In the genomic region with DNA sequence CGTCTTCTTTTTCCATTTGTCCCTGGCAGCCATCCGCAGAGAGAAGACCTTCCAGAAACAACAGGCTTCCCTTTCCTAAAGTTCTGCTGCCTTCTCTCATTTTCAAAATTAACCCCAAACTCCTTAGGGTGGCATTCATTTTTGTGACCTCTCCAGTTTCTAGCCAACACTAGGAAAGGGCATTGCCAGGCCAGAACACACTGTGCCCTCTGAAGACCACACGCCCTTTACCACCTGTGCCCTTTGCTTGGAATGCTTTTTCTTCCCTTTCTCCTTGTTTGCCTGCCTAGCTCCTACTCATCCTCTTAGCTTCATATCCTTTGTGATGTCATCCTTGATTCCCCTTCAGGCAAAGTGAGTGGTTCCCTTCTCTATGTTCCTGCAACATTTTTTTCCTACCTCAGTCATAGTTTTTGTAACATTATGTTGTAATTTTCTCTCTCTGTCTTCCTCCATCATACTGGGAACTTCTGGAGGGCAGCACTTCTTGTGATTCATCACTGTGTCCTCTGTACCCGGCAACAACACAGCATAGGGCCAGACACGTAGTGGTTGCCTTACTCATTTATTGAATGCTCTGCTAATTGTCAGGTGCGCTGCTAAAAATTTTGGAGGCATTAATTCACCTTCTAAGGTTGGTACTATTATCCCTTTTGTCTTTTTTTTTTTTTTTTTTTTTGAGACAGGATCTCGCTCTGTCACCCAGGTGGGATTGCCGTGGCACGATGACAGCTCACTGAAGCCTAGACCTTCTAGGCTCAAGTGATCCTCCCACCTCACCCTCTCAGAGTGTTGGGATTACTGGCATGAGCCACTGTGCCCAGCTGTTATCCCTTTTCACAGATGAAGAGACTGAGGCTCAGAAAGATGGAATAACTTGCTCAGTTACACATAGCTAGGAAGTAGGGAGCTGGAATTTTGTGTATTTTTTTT, we compare ENCODE assay signal across 6 cellular contexts. TPM values are rescaled to one million over a fixed set of nuclear protein-coding genes. Genes with fewer than 3 reads are reported as not detected.
DNase-seq lines count a peak whose midpoint lies in the region; ATAC-seq and TF ChIP-seq lines count a peak whose summit lies in the region.

No MANE protein-coding gene starts in this region.

- H3K27ac Mint-ChIP-seq in Calu3 (ENCODE audit: unreplicated experiment): peak overlapping the region; percentile 87
- H3K27ac Mint-ChIP-seq in activated B cell treated with CpG ODN at 0.5 μM for 24 hours: peak overlapping the region; percentile 85

- no peak for TF ChIP-seq RAD21 in liver (IDR thresholded peaks at IDR 0.05)

- peaks cover 10 to 30% (median 20%) of the 10 kb centered on the region in 4 donors for H3K4me1 ChIP-seq in liver (ENCODE audit: control insufficient read depth in 4 of 4, insufficient read depth in 4 of 4, low read length in 3 of 4)

- H3K9me3 ChIP-seq in liver (ENCODE audit: control insufficient read depth in 4 of 4, low read length in 3 of 4): no peaks in the 10 kb centered on the region

- TF ChIP-seq CTCF in Calu3 (IDR thresholded peaks at IDR 0.05; ENCODE audit: unreplicated experiment): no peak
- TF ChIP-seq CTCF in activated B cell treated with CpG ODN at 0.5 μM for 24 hours (IDR thresholded peaks at IDR 0.05): no peak
- no peak for TF ChIP-seq CTCF in liver (IDR thresholded peaks at IDR 0.05; ENCODE audit: low read depth, low read length, missing input control)

- H3K27me3 Mint-ChIP-seq in Calu3 (ENCODE audit: unreplicated experiment) (no peaks in the 10 kb centered on the region), activated B cell treated with CpG ODN at 0.5 μM for 24 hours (no peaks in the 10 kb centered on the region)

- H3K36me3 ChIP-seq in liver (ENCODE audit: control insufficient read depth in 4 of 4, insufficient read depth in 3 of 4, low read depth in 1 of 4, low read length in 3 of 4): peaks cover 5 to 23% (median 19%) of the 10 kb centered on the region in 4 donors

- 56% methylated on average over 9 of the region's 9 CpGs for WGBS in liver

- peak overlapping the region; percentile 93 for H3K9ac ChIP-seq in liver (ENCODE audit: low read depth in 1 of 2, low read length in 2 of 2)

- H3K27me3 ChIP-seq in liver (ENCODE audit: control insufficient read depth in 4 of 4, insufficient read depth in 4 of 4, low read length in 3 of 4): no peaks in the 10 kb centered on the region

- H3K4me1 Mint-ChIP-seq in Calu3 (ENCODE audit: low read depth, unreplicated experiment) (peaks cover 25% of the 10 kb centered on the region), activated B cell treated with CpG ODN at 0.5 μM for 24 hours (peaks cover 22% of the 10 kb centered on the region)

- CTCF ChIA-PET in Calu3 (lab: Charles Lee) (interaction anchor here (0.8 to 2.1 kb wide), 5 partner anchors 11 to 333 kb away, joined by 3 to 30 read pairs (median 10); a partner anchor contains a TSS), activated B cell treated with CpG ODN at 0.5 μM for 24 hours (lab: Charles Lee) (interaction anchor here (1.0 to 1.4 kb wide), 2 partner anchors 24 to 134 kb away, joined by 3 to 7 read pairs; a partner anchor contains a TSS)

- ATAC-seq in activated B cell treated with CpG ODN at 0.5 μM for 24 hours (ENCODE audit: low read depth) (no peak), HG03196 (IDR thresholded peaks at IDR 0.05; ENCODE audit: unreplicated experiment) (no peak)

- intact Hi-C loops in Calu3 (cut with micrococcal nuclease; ENCODE audit: unreplicated experiment): no loop called here
- intact Hi-C loops in activated B cell treated with CpG ODN at 0.5 μM for 24 hours (cut with micrococcal nuclease): loop anchor here (5.0 to 10.0 kb wide), 3 partner anchors 59 to 216 kb away; a partner anchor contains a TSS

- peak overlapping the region; percentile 86 to 94 (median 94) for H3K4me3 ChIP-seq in liver (ENCODE audit: low read depth in 1 of 3, low read length in 3 of 3)

- peaks cover 90% of the 10 kb centered on the region for H3K36me3 Mint-ChIP-seq in Calu3 (ENCODE audit: insufficient read depth, unreplicated experiment)
- H3K36me3 Mint-ChIP-seq in activated B cell treated with CpG ODN at 0.5 μM for 24 hours (ENCODE audit: low read depth): peaks cover 49% of the 10 kb centered on the region

- DNase-seq in Calu3 (no peak), activated B cell treated with CpG ODN at 0.5 μM for 24 hours (no peak), NCI-H2081 (lab: John Stamatoyannopoulos, UW) (no peak), NCI-H1436 treated with DMSO at 0.1 percent for 48 hours (lab: John Stamatoyannopoulos, UW) (no peak)

- H3K9me3 Mint-ChIP-seq in Calu3 (ENCODE audit: low read depth, unreplicated experiment): no peaks in the 10 kb centered on the region
- H3K9me3 Mint-ChIP-seq in activated B cell treated with CpG ODN at 0.5 μM for 24 hours: no peaks in the 10 kb centered on the region

- TSS peak; percentile 47 for BruUV-seq in Calu3 (replicated peaks; lab: Mats Ljungman, UMichigan)

- peak overlapping the region; percentile 88 for H3K4me3 Mint-ChIP-seq in Calu3 (ENCODE audit: low read depth, unreplicated experiment)
- H3K4me3 Mint-ChIP-seq in activated B cell treated with CpG ODN at 0.5 μM for 24 hours: peak overlapping the region; percentile 85

- POLR2A ChIA-PET in activated B cell treated with CpG ODN at 0.5 μM for 24 hours (lab: Charles Lee): interaction anchor here (0.6 to 4.0 kb wide), 33 partner anchors 9 to 759 kb away, joined by 3 to 98 read pairs (median 5); a partner anchor contains a TSS

- H3K27ac ChIP-seq in liver (ENCODE audit: low read depth in 1 of 2, low read length in 2 of 2): peak overlapping the region; percentile 95 to 97

TF ChIP-seq in liver, 16 proteins besides CTCF, POLR2A, EP300 and RAD21 (continues in another document):
- TF ChIP-seq, protein P1, sequence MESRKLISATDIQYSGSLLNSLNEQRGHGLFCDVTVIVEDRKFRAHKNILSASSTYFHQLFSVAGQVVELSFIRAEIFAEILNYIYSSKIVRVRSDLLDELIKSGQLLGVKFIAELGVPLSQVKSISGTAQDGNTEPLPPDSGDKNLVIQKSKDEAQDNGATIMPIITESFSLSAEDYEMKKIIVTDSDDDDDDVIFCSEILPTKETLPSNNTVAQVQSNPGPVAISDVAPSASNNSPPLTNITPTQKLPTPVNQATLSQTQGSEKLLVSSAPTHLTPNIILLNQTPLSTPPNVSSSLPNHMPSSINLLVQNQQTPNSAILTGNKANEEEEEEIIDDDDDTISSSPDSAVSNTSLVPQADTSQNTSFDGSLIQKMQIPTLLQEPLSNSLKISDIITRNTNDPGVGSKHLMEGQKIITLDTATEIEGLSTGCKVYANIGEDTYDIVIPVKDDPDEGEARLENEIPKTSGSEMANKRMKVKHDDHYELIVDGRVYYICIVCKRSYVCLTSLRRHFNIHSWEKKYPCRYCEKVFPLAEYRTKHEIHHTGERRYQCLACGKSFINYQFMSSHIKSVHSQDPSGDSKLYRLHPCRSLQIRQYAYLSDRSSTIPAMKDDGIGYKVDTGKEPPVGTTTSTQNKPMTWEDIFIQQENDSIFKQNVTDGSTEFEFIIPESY (IDR thresholded peaks at IDR 0.05): no peak
- TF ChIP-seq YY1 (IDR thresholded peaks at IDR 0.05) (no peak), HNF4G (IDR thresholded peaks at IDR 0.05) (no peak), TAF1 (conservative IDR thresholded peaks at IDR 0.05) (peak; percentile 6), NR2F2 (IDR thresholded peaks at IDR 0.05) (no peak), EGR1 (IDR thresholded peaks at IDR 0.05; ENCODE audit: low read depth in 2 of 2) (no peak)
- TF ChIP-seq, protein P2, sequence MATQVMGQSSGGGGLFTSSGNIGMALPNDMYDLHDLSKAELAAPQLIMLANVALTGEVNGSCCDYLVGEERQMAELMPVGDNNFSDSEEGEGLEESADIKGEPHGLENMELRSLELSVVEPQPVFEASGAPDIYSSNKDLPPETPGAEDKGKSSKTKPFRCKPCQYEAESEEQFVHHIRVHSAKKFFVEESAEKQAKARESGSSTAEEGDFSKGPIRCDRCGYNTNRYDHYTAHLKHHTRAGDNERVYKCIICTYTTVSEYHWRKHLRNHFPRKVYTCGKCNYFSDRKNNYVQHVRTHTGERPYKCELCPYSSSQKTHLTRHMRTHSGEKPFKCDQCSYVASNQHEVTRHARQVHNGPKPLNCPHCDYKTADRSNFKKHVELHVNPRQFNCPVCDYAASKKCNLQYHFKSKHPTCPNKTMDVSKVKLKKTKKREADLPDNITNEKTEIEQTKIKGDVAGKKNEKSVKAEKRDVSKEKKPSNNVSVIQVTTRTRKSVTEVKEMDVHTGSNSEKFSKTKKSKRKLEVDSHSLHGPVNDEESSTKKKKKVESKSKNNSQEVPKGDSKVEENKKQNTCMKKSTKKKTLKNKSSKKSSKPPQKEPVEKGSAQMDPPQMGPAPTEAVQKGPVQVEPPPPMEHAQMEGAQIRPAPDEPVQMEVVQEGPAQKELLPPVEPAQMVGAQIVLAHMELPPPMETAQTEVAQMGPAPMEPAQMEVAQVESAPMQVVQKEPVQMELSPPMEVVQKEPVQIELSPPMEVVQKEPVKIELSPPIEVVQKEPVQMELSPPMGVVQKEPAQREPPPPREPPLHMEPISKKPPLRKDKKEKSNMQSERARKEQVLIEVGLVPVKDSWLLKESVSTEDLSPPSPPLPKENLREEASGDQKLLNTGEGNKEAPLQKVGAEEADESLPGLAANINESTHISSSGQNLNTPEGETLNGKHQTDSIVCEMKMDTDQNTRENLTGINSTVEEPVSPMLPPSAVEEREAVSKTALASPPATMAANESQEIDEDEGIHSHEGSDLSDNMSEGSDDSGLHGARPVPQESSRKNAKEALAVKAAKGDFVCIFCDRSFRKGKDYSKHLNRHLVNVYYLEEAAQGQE (IDR thresholded peaks at IDR 0.05): peak; percentile 21
- TF ChIP-seq, protein P3, sequence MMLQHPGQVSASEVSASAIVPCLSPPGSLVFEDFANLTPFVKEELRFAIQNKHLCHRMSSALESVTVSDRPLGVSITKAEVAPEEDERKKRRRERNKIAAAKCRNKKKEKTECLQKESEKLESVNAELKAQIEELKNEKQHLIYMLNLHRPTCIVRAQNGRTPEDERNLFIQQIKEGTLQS (IDR thresholded peaks at IDR 0.05): no peak

RNA-seq across cellular contexts. Expression of a gene that starts 1.0 kb away (rescaled TPM):
- 66.6 and 69.9 TPM in 2 replicates for total RNA-seq in Calu3 (2022)
- total RNA-seq in activated B cell treated with CpG ODN at 0.5 μM for 24 hours: 82.1 and 93.7 TPM in 2 replicates
- total RNA-seq in liver: 10 to 100 TPM; 20.9 to 37.4 TPM
- 10 to 100 TPM; 15.9 to 18.3 TPM for polyA plus RNA-seq in liver

RNA-seq across cellular contexts. Expression of a gene that starts 10.3 kb away (rescaled TPM):
- 49.3 and 52.0 TPM in 2 replicates for total RNA-seq in Calu3 (2022)
- 24.8 and 27.3 TPM in 2 replicates for total RNA-seq in activated B cell treated with CpG ODN at 0.5 μM for 24 hours
- total RNA-seq in liver: 10 to 100 TPM; 10.0 to 29.5 TPM
- 10 to 100 TPM; 40.2 to 41.6 TPM for polyA plus RNA-seq in liver

RNA-seq across cellular contexts. Expression of a gene that starts 17.0 kb away (rescaled TPM):
- 108 and 138 TPM in 2 replicates for total RNA-seq in Calu3 (2022)
- not detected in 2 replicates for total RNA-seq in activated B cell treated with CpG ODN at 0.5 μM for 24 hours
- total RNA-seq in liver: 1 to 10 TPM; 1.1 to 8.3 TPM
- 10 to 100 TPM in 1 of 2 donors, 1 to 10 TPM in 1; 8.5 to 50.1 TPM for polyA plus RNA-seq in liver

RNA-seq across cellular contexts. Expression of a gene that starts 23.9 kb away (rescaled TPM):
- 80.1 and 86.8 TPM in 2 replicates for total RNA-seq in Calu3 (2022)
- 38.7 and 41.9 TPM in 2 replicates for total RNA-seq in activated B cell treated with CpG ODN at 0.5 μM for 24 hours
- total RNA-seq in liver: 100 to 1,000 TPM in 1 of 2 donors, 10 to 100 TPM in 1; 29.9 to 166 TPM
- 100 to 1,000 TPM; 360 to 519 TPM for polyA plus RNA-seq in liver

RNA-seq across cellular contexts. Expression of a gene that starts 29.7 kb away (rescaled TPM):
- total RNA-seq in Calu3 (2022) (4.6 and 7.0 TPM in 2 replicates), activated B cell treated with CpG ODN at 0.5 μM for 24 hours (5.1 and 5.5 TPM in 2 replicates), liver (10 to 100 TPM in 1 of 2 donors, under 1 TPM in 1; 0.51 to 14.5 TPM)
- polyA plus RNA-seq in liver: 1 to 10 TPM; 1.6 to 4.4 TPM

Comparison
In these comparisons a context has a peak if more than half of its experiments do, and no peak if none do; other contexts are left out.
1. RNA of a gene that starts 17.0 kb away (total RNA-seq): 108 to 138 TPM in Calu3; 1.1 to 8.3 TPM in liver and not detected in activated B cell treated with CpG ODN at 0.5 μM for 24 hours; every median in the first group is over 10 times any median in the second.